Comparison of ENCODE assay signal across 1 cellular context in genomic region chr15:69224383-69224782, GRCh38.
TF ChIP-seq lines count a peak whose summit lies in the region.

No MANE protein-coding gene starts in this region.

TF ChIP-seq in GM23338, 12 proteins besides CTCF, POLR2A, EP300 and RAD21 (continued from another document):
- TF ChIP-seq ZNF462 (CRISPR knock-in tag; IDR thresholded peaks at IDR 0.05) = no peak
- no peak for TF ChIP-seq POLR2AphosphoS5 (IDR thresholded peaks at IDR 0.05; ENCODE audit: low read depth)
- no peak for TF ChIP-seq JUNB (IDR thresholded peaks at IDR 0.05; ENCODE audit: unreplicated experiment)
